1 cellular context compared by ENCODE assay signal in the genomic region with DNA sequence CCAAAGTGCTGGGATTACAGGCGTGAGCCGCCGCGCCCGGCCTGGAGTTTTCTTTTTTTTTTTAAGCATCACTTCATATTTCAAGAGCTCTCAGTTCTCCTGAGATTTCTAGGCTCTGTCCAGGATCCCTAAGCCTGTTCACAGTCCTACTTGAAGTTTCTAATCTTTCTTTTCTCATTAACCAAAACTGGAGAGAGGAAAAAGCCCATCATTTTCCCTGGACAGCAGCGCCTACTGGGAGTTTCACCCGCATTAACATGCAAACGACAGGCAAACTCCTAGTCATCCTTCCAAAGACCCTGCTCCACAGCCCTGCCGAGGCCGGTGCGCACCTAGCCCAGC.
A peak's percentile ranks its signal among the peaks of the same experiment; 100 is the strongest.
TF ChIP-seq lines count a peak whose summit lies in the region.

No MANE protein-coding gene starts in this region.

TF ChIP-seq in K562, 482 proteins besides CTCF, POLR2A, EP300 and RAD21:
- TF ChIP-seq SMARCA4 (IDR thresholded peaks at IDR 0.05): 0 out of 2 replicates have a peak, but pooled peaks have one; percentile 36
- peak; percentile 96 for TF ChIP-seq ZNF764 (CRISPR knock-in tag; IDR thresholded peaks at IDR 0.05; ENCODE audit: low read depth)
